2 cellular contexts compared by ENCODE assay signal in the genomic region with DNA sequence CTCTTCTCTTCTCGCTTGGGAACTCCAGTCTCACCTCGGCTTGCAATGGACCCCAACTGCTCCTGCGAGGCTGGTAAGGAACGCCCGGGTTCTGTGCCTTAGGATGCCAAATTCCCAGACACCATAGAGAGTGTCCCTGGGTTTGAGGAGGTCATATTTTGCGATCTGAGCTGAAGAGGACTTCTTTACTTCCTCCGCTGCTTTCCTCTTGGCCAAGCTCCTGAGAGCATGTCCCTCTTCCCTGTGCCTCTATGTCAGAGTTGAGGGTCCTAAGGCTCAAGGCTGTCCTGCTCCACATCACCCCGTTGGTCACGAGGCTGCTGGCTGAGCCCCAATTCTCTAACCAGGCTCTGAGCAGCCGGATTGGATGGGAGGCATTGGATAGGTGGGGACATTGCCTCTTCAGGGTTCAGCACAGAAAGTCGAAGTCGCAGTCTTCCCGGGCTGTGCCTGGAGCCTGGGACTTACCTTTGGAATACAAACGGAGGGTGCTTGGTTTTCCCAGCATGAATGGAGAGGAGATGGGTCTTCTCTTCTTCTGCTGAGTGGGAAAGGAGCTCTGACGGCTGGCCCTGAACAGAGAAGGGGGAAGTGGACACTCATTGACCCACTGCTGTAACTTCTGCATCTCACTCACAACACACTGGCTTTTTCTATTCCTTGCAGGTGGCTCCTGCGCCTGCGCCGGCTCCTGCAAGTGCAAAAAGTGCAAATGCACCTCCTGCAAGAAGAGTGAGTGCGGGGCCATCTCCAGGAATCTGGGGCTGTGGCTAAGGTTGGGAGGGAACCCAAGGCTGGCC.
TF ChIP-seq lines count a peak whose summit lies in the region.

No MANE protein-coding gene starts in this region.

TF ChIP-seq in HEK293, 187 proteins besides CTCF, POLR2A, EP300 and RAD21 (continued from another document):
- TF ChIP-seq, protein P1, sequence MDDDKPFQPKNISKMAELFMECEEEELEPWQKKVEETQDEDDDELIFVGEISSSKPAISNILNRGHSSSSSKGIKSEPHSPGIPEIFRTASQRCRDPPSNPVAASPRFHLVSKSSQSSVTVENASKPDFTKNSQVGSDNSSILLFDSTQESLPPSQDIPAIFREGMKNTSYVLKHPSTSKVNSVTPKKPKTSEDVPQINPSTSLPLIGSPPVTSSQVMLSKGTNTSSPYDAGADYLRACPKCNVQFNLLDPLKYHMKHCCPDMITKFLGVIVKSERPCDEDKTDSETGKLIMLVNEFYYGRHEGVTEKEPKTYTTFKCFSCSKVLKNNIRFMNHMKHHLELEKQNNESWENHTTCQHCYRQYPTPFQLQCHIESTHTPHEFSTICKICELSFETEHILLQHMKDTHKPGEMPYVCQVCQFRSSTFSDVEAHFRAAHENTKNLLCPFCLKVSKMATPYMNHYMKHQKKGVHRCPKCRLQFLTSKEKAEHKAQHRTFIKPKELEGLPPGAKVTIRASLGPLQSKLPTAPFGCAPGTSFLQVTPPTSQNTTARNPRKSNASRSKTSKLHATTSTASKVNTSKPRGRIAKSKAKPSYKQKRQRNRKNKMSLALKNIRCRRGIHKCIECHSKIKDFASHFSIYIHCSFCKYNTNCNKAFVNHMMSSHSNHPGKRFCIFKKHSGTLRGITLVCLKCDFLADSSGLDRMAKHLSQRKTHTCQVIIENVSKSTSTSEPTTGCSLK (tag by site-specific recombination; IDR thresholded peaks at IDR 0.05), result no peak
- TF ChIP-seq SCRT2 (tag by site-specific recombination; IDR thresholded peaks at IDR 0.05), result 0 out of 2 replicates have a peak, but pooled peaks have one; percentile 0

TF ChIP-seq in liver, 16 proteins besides CTCF, POLR2A, EP300 and RAD21 (continued from another document):
- TF ChIP-seq, protein P2, sequence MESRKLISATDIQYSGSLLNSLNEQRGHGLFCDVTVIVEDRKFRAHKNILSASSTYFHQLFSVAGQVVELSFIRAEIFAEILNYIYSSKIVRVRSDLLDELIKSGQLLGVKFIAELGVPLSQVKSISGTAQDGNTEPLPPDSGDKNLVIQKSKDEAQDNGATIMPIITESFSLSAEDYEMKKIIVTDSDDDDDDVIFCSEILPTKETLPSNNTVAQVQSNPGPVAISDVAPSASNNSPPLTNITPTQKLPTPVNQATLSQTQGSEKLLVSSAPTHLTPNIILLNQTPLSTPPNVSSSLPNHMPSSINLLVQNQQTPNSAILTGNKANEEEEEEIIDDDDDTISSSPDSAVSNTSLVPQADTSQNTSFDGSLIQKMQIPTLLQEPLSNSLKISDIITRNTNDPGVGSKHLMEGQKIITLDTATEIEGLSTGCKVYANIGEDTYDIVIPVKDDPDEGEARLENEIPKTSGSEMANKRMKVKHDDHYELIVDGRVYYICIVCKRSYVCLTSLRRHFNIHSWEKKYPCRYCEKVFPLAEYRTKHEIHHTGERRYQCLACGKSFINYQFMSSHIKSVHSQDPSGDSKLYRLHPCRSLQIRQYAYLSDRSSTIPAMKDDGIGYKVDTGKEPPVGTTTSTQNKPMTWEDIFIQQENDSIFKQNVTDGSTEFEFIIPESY (IDR thresholded peaks at IDR 0.05), result no peak
- TF ChIP-seq TAF1 (conservative IDR thresholded peaks at IDR 0.05) (peak; percentile 77), JUND (IDR thresholded peaks at IDR 0.05) (peak in 1 of 2 donors; percentile 19)
